9 cellular contexts compared by ENCODE assay signal in the genomic region with DNA sequence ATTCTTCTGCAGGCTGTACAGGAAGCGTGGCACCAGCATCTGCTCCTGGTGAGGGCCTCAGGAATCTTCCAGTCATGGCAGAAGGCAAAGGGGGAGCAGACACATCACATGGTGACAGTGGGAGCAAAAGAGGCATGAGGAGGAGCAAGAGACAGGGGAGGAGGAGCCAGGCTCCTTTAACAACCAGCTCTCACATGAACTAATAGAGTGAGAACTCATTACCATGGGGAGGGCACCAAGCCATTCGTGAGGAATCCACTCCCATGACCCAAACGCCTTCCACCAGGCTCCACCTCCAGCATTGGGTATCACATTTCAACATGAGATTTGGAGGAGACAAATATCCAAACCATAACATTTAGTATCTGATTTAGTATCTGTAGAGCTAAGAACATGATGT. TPM values are rescaled to one million over a fixed set of nuclear protein-coding genes. Genes with fewer than 3 reads are reported as not detected.
"Had no signal": no experiment of that assay in that cellular context is flagged by ENCODE, and none has a peak within 500 bp of the region (broad histone marks: within the 10 kb centered on the region; RNA-seq: fewer than 3 reads in every experiment).

No MANE protein-coding gene starts in this region.

- H3K9me3 Mint-ChIP-seq: HFFc6 had no signal

- H3K4me3 Mint-ChIP-seq: HFFc6 had no signal

- H3K36me3 ChIP-seq: HAP-1 had no signal

- H2AFZ ChIP-seq: GM23248 had no signal

- H3K27ac ChIP-seq: GM23248 had no signal

- FAIRE-seq: HTR-8/SVneo, K562 had no signal

- ATAC-seq: K562 had no signal

- H3K4me3 ChIP-seq: GM23248, HAP-1, K562 had no signal

- H3K9me3 ChIP-seq: HAP-1 had no signal

- H3K9ac ChIP-seq: GM23248 had no signal

- DNase-seq: GM23248, H7, HFFc6, IMR-90, KG1 had no signal

- H3K27ac Mint-ChIP-seq: HFFc6 had no signal

RNA-seq across cellular contexts. Expression of a gene that starts 14.7 kb away (rescaled TPM):
- total RNA-seq: HT-29 had no signal
